In the genomic region with DNA sequence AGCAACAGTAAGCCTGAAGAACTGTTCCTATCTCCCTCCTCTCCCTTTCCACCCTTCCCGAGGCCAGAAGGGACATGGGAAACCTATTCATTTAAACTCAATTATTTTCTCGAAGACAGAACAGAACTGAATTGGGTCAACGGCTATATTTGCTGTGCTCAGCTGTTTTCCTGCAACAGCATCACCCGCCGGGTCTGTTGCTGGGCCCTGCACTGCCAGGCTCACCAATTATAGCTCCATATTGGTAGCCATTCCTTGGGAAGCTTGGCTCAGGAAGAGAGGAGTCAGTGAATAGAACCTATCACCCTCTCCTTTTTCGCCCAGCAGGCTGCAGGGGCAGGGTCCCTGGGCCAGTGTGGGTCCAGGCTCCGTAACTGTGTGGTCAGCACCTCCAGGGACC, we compare ENCODE assay signal across 19 cellular contexts.
DNase-seq lines count a peak whose midpoint lies in the region; ATAC-seq, FAIRE-seq and TF ChIP-seq lines count a peak whose summit lies in the region.
"Had no signal": no experiment of that assay in that cellular context is flagged by ENCODE, and none has a peak within 500 bp of the region (broad histone marks: within the 10 kb centered on the region; RNA-seq: fewer than 3 reads in every experiment).

No MANE protein-coding gene starts in this region.

- no peak overlapping the region for H3K4me3 ChIP-seq in A549
- H3K4me3 ChIP-seq in pancreas, result no peak overlapping the region

- H3K9me3 Mint-ChIP-seq in nephron progenitor cell, result no peaks in the 10 kb centered on the region
- H3K9me3 Mint-ChIP-seq: CD8-positive, alpha-beta memory T cell had no signal

- H3K4me3 Mint-ChIP-seq in nephron progenitor cell, result no peak overlapping the region
- H3K4me3 Mint-ChIP-seq: B cell; CD4-positive, CD25-positive, alpha-beta regulatory T cell had no signal

- POLR2A ChIA-PET in A549 (lab: Yijun Ruan, JAX), result no interaction called here
- POLR2A ChIA-PET in RWPE1 (lab: Yijun Ruan, JAX; ENCODE audit: low non-redundant PET), result no interaction called here

- CTCF ChIA-PET in A549 (lab: Yijun Ruan, JAX) (interaction anchor here (2.0 kb wide), 1 partner anchor 30 kb away, joined by 4 read pairs; no protein-coding TSS in a partner anchor), RWPE1 (lab: Yijun Ruan, JAX) (no interaction called here)

- DNase-seq in A549 (ENCODE audit: low read depth in 1 of 2, low spot score in 1 of 2) (no peak), RWPE1 (ENCODE audit: low spot score) (no peak), nephron progenitor cell (no peak), T-helper 9 cell (no peak), pancreas (no peak), UCSD-AML1 (lab: John Stamatoyannopoulos, UW; ENCODE audit: unreplicated experiment) (no peak)
- no peak for DNase-seq in activated effector memory CD4-positive, alpha-beta T cell treated with anti-CD3 and anti-CD28 coated beads, Interleukin-2, amount 50 U/mL, for 16 hours
- DNase-seq: 8988T; C1 segment of cervical spinal cord; CD4-positive, CD25-positive, alpha-beta regulatory T cell; CD8-positive, alpha-beta memory T cell; COR-L47; HCEC 1CT had no signal

- intact Hi-C loops in pancreas (cut with DNase I), result no loop called here

- ATAC-seq in A549, result no peak
- no peak for ATAC-seq in pancreas

- 77% methylated on average over 7 of the region's 7 CpGs for WGBS in A549 (ENCODE audit: missing lambda C conversion rate)
- 87 to 92% methylated on average over 7 of the region's 7 CpGs for WGBS in pancreas, 2 donors

- H3K36me3 Mint-ChIP-seq in nephron progenitor cell (ENCODE audit: low read depth), result no peaks in the 10 kb centered on the region
- H3K36me3 Mint-ChIP-seq: CD4-positive, CD25-positive, alpha-beta regulatory T cell; CD8-positive, alpha-beta memory T cell had no signal

- no peaks in the 10 kb centered on the region for H3K36me3 ChIP-seq in pancreas

- no peaks in the 10 kb centered on the region for H3K9me3 ChIP-seq in A549
- no peaks in the 10 kb centered on the region for H3K9me3 ChIP-seq in pancreas

- FAIRE-seq in A549 (lab: Jason Lieb, UNC) (no peak), pancreas (lab: Jason Lieb, UNC) (no peak)
- FAIRE-seq: G401.6, GM12891, GM19239, HTR-8/SVneo had no signal

- TF ChIP-seq RAD21 in A549 (conservative IDR thresholded peaks at IDR 0.05 in 1 of 2, IDR thresholded peaks at IDR 0.05 in 1 of 2), result no peak

- peak overlapping the region; percentile 88 for H3K27ac Mint-ChIP-seq in nephron progenitor cell
- H3K27ac Mint-ChIP-seq: B cell; CD4-positive, CD25-positive, alpha-beta regulatory T cell had no signal

- H3K4me1 ChIP-seq in A549, result peaks cover 10% of the 10 kb centered on the region
- H3K4me1 ChIP-seq in pancreas, result peaks cover 0 to 18% (median 0%) of the 10 kb centered on the region in 3 donors

- H3K27ac ChIP-seq in A549, result no peak overlapping the region
- peak overlapping the region; percentile 13 for H3K27ac ChIP-seq in RWPE1
- peak overlapping the region; percentile 47 for H3K27ac ChIP-seq in cingulate gyrus (ENCODE audit: low read depth, low read length)
- H3K27ac ChIP-seq in pancreas, result no peak overlapping the region

- TF ChIP-seq POLR2A in A549 (IDR thresholded peaks at IDR 0.05; ENCODE audit: low read length), result no peak

- H3K4me1 Mint-ChIP-seq in nephron progenitor cell, result peaks cover 57% of the 10 kb centered on the region
- H3K4me1 Mint-ChIP-seq: CD4-positive, CD25-positive, alpha-beta regulatory T cell had no signal

- TF ChIP-seq CTCF in A549 (IDR thresholded peaks at IDR 0.05), result no peak
- no peak for TF ChIP-seq CTCF in RWPE1 (conservative IDR thresholded peaks at IDR 0.05; ENCODE audit: low read depth)
- no peak for TF ChIP-seq CTCF in nephron progenitor cell (IDR thresholded peaks at IDR 0.05)
- no peak for TF ChIP-seq CTCF in pancreas (IDR thresholded peaks at IDR 0.05)

- TF ChIP-seq EP300 in A549 (IDR thresholded peaks at IDR 0.05), result no peak

- peaks cover 12% of the 10 kb centered on the region for H3K27me3 Mint-ChIP-seq in nephron progenitor cell (ENCODE audit: low read depth, poor library complexity)

- H3K27me3 ChIP-seq in pancreas, result no peaks in the 10 kb centered on the region

- H3K4me2 ChIP-seq in A549, result no peak overlapping the region

TF ChIP-seq in A549, 52 proteins besides CTCF, POLR2A, EP300 and RAD21:
- TF ChIP-seq JUN (IDR thresholded peaks at IDR 0.05) (no peak), MAFK (IDR thresholded peaks at IDR 0.05; ENCODE audit: partially characterized antibody) (peak; percentile 71), TFCP2L1 (CRISPR knock-in tag; IDR thresholded peaks at IDR 0.05) (no peak)
- TF ChIP-seq, protein P1, sequence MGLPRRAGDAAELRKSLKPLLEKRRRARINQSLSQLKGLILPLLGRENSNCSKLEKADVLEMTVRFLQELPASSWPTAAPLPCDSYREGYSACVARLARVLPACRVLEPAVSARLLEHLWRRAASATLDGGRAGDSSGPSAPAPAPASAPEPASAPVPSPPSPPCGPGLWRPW (IDR thresholded peaks at IDR 0.05), result no peak

Comparison
In these comparisons a context has a peak if more than half of its experiments do, and no peak if none do; other contexts are left out.
1. H3K27ac ChIP-seq: peak in RWPE1 (single experiment) and cingulate gyrus (single experiment); none in A549 (0 of 2) and pancreas (0 of 4).